ENCODE assay signal across 12 cellular contexts in the genomic region with DNA sequence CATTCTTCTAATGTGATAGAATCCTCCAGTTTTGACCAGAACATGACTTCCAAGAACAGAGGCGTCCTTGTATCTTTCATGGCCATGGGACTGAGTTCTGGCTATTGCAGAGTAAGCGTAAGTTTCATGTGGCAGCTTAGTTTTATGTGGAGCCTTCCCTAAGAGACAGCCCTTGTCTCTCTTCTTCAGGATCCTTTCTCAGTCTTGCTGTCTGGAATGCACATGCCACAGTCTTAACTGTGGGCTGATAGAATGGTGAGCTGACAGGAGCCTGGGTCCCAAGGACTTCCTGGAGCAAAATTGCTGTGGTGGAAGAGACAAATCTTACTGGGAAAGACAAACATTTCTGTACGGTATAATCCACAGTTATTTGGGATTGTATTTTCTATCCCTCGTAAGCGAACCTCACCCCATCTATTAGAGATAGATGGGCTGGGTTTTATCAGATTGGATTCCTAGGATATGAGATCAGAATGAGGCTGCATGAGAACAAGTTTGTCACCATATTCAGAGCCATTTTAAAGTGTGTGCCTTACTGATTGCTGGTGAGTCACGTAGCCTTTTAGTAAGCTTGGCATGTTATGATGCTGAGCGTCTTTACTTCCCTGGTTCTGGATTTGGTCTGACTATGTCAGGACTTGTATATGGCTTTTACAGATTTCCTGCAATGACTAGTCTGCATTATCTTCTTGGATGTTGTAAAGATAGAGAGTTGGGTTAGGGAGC. TPM values are rescaled to one million over a fixed set of nuclear protein-coding genes. Genes with fewer than 3 reads are reported as not detected.
DNase-seq lines count a peak whose midpoint lies in the region; ATAC-seq and TF ChIP-seq lines count a peak whose summit lies in the region.
"Had no signal": no experiment of that assay in that cellular context is flagged by ENCODE, and none has a peak within 500 bp of the region (broad histone marks: within the 10 kb centered on the region; RNA-seq: fewer than 3 reads in every experiment).

No MANE protein-coding gene starts in this region.

- intact Hi-C loops in Right ventricle myocardium superior (cut with DNase I) (no loop called here), cardiac septum (cut with DNase I) (no loop called here)

- in situ Hi-C loops in SK-MEL-5 (cut with HindIII; ENCODE audit: low pct_unique_long_range_greater_than_20kb, low sequenced_read_pairs): no loop called here

- H2AFZ ChIP-seq in smooth muscle cell (ENCODE audit: low read depth): peak overlapping the region; percentile 9

- 1% methylated on average over 7 of the region's 7 CpGs for WGBS in smooth muscle cell (ENCODE audit: low lambda C conversion rate)

- H3K36me3 ChIP-seq in smooth muscle cell (ENCODE audit: low read depth): no peaks in the 10 kb centered on the region
- H3K36me3 ChIP-seq: ovary, thyroid gland had no signal

- no peaks in the 10 kb centered on the region for H4K20me1 ChIP-seq in smooth muscle cell (ENCODE audit: low read depth)

- peaks cover 18% of the 10 kb centered on the region for H3K4me1 ChIP-seq in smooth muscle cell (ENCODE audit: low read depth)
- H3K4me1 ChIP-seq: thyroid gland had no signal

- no peaks in the 10 kb centered on the region for H3K27me3 ChIP-seq in smooth muscle cell (ENCODE audit: low read depth)
- H3K27me3 ChIP-seq: ovary, thyroid gland had no signal

- DNase-seq in Right ventricle myocardium superior: no peak
- no peak for DNase-seq in cardiac septum (ENCODE audit: low spot score)
- peak; percentile 6 for DNase-seq in SK-MEL-5 (ENCODE audit: low read depth, low spot score)
- peak; percentile 71 for DNase-seq in fibroblast of pulmonary artery (ENCODE audit: low read depth)
- no peak for DNase-seq in smooth muscle cell (lab: John Stamatoyannopoulos, UW; ENCODE audit: unreplicated experiment)
- no peak for DNase-seq in activated naive CD4-positive, alpha-beta T cell treated with anti-CD3 and anti-CD28 coated beads, Interleukin-2, amount 50 U/mL, for 16 hours
- no peak for DNase-seq in HuH-7.5 (ENCODE audit: low spot score)
- DNase-seq: NCI-H1417, ovary, thyroid gland had no signal

- TF ChIP-seq CTCF in fibroblast of pulmonary artery (IDR thresholded peaks at IDR 0.05; ENCODE audit: low read length, missing control alignments): no peak
- no peak for TF ChIP-seq CTCF in smooth muscle cell (IDR thresholded peaks at IDR 0.05; ENCODE audit: borderline replicate concordance, insufficient read depth, poor library complexity, severe bottlenecking)

- ATAC-seq in Right ventricle myocardium superior (ENCODE audit: poor library complexity): peak; percentile 55
- no peak for ATAC-seq in GM21576 (IDR thresholded peaks at IDR 0.05; ENCODE audit: unreplicated experiment)
- ATAC-seq: activated naive CD4-positive, alpha-beta T cell treated with anti-CD3 and anti-CD28 coated beads, Interleukin-2, amount 50 U/mL, for 72 hours had no signal

- H3F3A ChIP-seq in smooth muscle cell (ENCODE audit: low read depth): peaks cover 8% of the 10 kb centered on the region

- H3K9ac ChIP-seq in smooth muscle cell (ENCODE audit: low read depth): peak overlapping the region; percentile 67

- no peak overlapping the region for H3K4me3 ChIP-seq in fibroblast of pulmonary artery (replicated peaks; ENCODE audit: low read depth, low read length)
- H3K4me3 ChIP-seq in smooth muscle cell: no peak overlapping the region
- H3K4me3 ChIP-seq: ovary, thyroid gland had no signal

- no peaks in the 10 kb centered on the region for H3K9me3 ChIP-seq in smooth muscle cell (replicated peaks; ENCODE audit: low read depth)
- H3K9me3 ChIP-seq: ovary, thyroid gland had no signal

- peaks cover 49% of the 10 kb centered on the region for H3K79me2 ChIP-seq in smooth muscle cell (ENCODE audit: low read depth)

- peak overlapping the region; percentile 63 for H3K4me2 ChIP-seq in smooth muscle cell

- peak overlapping the region; percentile 93 for H3K27ac ChIP-seq in smooth muscle cell (ENCODE audit: low read depth)
- H3K27ac ChIP-seq: ovary, thyroid gland had no signal

RNA-seq across cellular contexts. Expression of a gene that starts 32.8 kb away (rescaled TPM):
- 187 TPM for total RNA-seq in Right ventricle myocardium superior
- 97.4 TPM for total RNA-seq in cardiac septum
- 7.0 and 10.2 TPM in 2 replicates for total RNA-seq in SK-MEL-5 (2014; rRNA removed; shearing (Covaris generic))
- 10.4 and 10.5 TPM in 2 replicates for polyA plus RNA-seq in SK-MEL-5 (2015; cell fraction: cytosol; rRNA removed)
- 21.5 and 22.9 TPM in 2 replicates for polyA plus RNA-seq in SK-MEL-5 (2015; cell fraction: nucleus; rRNA removed)
- 21.0 and 24.8 TPM in 2 replicates for total RNA-seq in smooth muscle cell
- polyA plus RNA-seq in smooth muscle cell: 14.3 and 17.5 TPM in 2 replicates

Comparison
In these comparisons a context has a peak if more than half of its experiments do, and no peak if none do; other contexts are left out.
1. DNase-seq: peak in SK-MEL-5 (single experiment) and fibroblast of pulmonary artery (single experiment); none in Right ventricle myocardium superior (single experiment), cardiac septum (single experiment), smooth muscle cell (single experiment), activated naive CD4-positive, alpha-beta T cell treated with anti-CD3 and anti-CD28 coated beads, Interleukin-2, amount 50 U/mL, for 16 hours (single experiment) and HuH-7.5 (single experiment).